28 cellular contexts compared by ENCODE assay signal in the genomic region with DNA sequence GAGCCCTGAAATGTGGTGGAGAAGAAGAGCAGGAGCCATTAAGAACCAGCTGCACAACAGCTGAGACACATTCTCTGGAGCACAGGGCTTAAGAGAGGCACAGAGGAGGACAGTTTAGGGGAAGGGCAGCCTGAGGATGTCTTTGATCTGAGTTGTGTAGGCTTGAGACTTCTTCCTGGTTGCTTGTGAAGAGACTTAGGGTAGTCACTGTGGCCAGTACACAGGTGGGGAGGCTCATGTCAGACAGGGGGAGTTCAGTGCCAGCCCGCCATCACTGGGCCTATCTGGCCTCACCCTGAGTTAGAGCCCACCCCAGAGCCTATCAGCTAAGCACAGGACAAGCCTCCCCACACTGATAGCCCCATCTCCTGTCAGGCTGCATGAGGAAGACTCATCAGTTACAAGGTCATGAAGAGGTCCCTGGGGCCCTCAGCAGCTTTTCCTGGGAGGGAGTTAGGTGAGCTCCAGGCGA. TPM values are rescaled to one million over a fixed set of nuclear protein-coding genes. Genes with fewer than 3 reads are reported as not detected.
"Had no signal": no experiment of that assay in that cellular context is flagged by ENCODE, and none has a peak within 500 bp of the region (broad histone marks: within the 10 kb centered on the region; RNA-seq: fewer than 3 reads in every experiment).

No MANE protein-coding gene starts in this region.

- H3K27ac Mint-ChIP-seq: activated CD4-positive, alpha-beta memory T cell treated with anti-CD3 and anti-CD28 coated beads for 36 hours; activated CD4-positive, alpha-beta T cell treated with anti-CD3 and anti-CD28 coated beads, Interleukin-2, amount 10 ng/mL, durations not matched to agents 24 days and 14 days; activated naive CD4-positive, alpha-beta T cell treated with anti-CD3 and anti-CD28 coated beads, Interleukin-2, amount 50 U/mL, for 24 hours; activated T-helper 17 cell treated with anti-CD3 and anti-CD28 coated beads, Interleukin-2, amount 50 U/mL, for 72 hours; memory B cell; natural killer cell; T-helper 2 cell treated with Interferon-gamma antibody and Interleukin-4, amounts not matched to agents 5 μg/mL and 100 μg/mL, for 36 hours had no signal

- H3K27me3 ChIP-seq: esophagus squamous epithelium, heart right ventricle, spleen, uterus had no signal

- H3K9me3 Mint-ChIP-seq: activated CD4-positive, alpha-beta memory T cell treated with anti-CD3 and anti-CD28 coated beads for 36 hours; activated CD4-positive, alpha-beta T cell treated with anti-CD3 and anti-CD28 coated beads, Interleukin-2, amount 10 ng/mL, durations not matched to agents 24 days and 14 days; activated naive CD4-positive, alpha-beta T cell treated with anti-CD3 and anti-CD28 coated beads, Interleukin-2, amount 50 U/mL, for 24 hours; activated T-cell treated with anti-CD3 and anti-CD28 coated beads, Interleukin-2, amount 50 U/mL, for 4 hours; activated T-helper 17 cell treated with anti-CD3 and anti-CD28 coated beads, Interleukin-2, amount 50 U/mL, for 72 hours; memory B cell; natural killer cell; T-helper 2 cell treated with Interferon-gamma antibody and Interleukin-4, amounts not matched to agents 5 μg/mL and 100 μg/mL, for 36 hours had no signal

- H3K4me3 ChIP-seq: esophagus squamous epithelium, heart right ventricle, spleen, thoracic aorta, uterus had no signal

- H3K9me3 ChIP-seq: esophagus squamous epithelium, heart right ventricle, spleen, thoracic aorta, uterus had no signal

- H3K27me3 Mint-ChIP-seq: activated CD4-positive, alpha-beta memory T cell treated with anti-CD3 and anti-CD28 coated beads for 36 hours; activated CD4-positive, alpha-beta T cell treated with anti-CD3 and anti-CD28 coated beads, Interleukin-2, amount 10 ng/mL, durations not matched to agents 24 days and 14 days; activated naive CD4-positive, alpha-beta T cell treated with anti-CD3 and anti-CD28 coated beads, Interleukin-2, amount 50 U/mL, for 24 hours; activated T-helper 17 cell treated with anti-CD3 and anti-CD28 coated beads, Interleukin-2, amount 50 U/mL, for 72 hours; memory B cell had no signal

- FAIRE-seq: colon had no signal

- ATAC-seq: activated T-helper 17 cell treated with anti-CD3 and anti-CD28 coated beads, Interleukin-2, amount 50 U/mL, for 72 hours; heart right ventricle; natural killer cell; right cardiac atrium; stimulated activated naive CD8-positive, alpha-beta T cell treated with anti-CD3 and anti-CD28 coated beads, Interleukin-15, Interleukin-2, amounts not matched to agents 100 U/mL and 50 U/mL, for 24 hours had no signal

- H3K4me3 Mint-ChIP-seq: activated CD4-positive, alpha-beta memory T cell treated with anti-CD3 and anti-CD28 coated beads for 36 hours; activated CD4-positive, alpha-beta T cell treated with anti-CD3 and anti-CD28 coated beads, Interleukin-2, amount 10 ng/mL, durations not matched to agents 24 days and 14 days; activated naive CD4-positive, alpha-beta T cell treated with anti-CD3 and anti-CD28 coated beads, Interleukin-2, amount 50 U/mL, for 24 hours; activated T-cell treated with anti-CD3 and anti-CD28 coated beads, Interleukin-2, amount 50 U/mL, for 4 hours; activated T-helper 17 cell treated with anti-CD3 and anti-CD28 coated beads, Interleukin-2, amount 50 U/mL, for 72 hours; memory B cell; natural killer cell; T-helper 2 cell treated with Interferon-gamma antibody and Interleukin-4, amounts not matched to agents 5 μg/mL and 100 μg/mL, for 36 hours had no signal

- H3K4me1 ChIP-seq: uterus had no signal

- H3K36me3 Mint-ChIP-seq: activated CD4-positive, alpha-beta memory T cell treated with anti-CD3 and anti-CD28 coated beads for 36 hours; natural killer cell had no signal

- H3K4me1 Mint-ChIP-seq: activated CD4-positive, alpha-beta T cell treated with anti-CD3 and anti-CD28 coated beads, Interleukin-2, amount 10 ng/mL, durations not matched to agents 24 days and 14 days; activated naive CD4-positive, alpha-beta T cell treated with anti-CD3 and anti-CD28 coated beads, Interleukin-2, amount 50 U/mL, for 24 hours; activated T-helper 17 cell treated with anti-CD3 and anti-CD28 coated beads, Interleukin-2, amount 50 U/mL, for 72 hours; natural killer cell had no signal

- DNase-seq: activated CD4-positive, alpha-beta memory T cell treated with anti-CD3 and anti-CD28 coated beads for 36 hours; activated CD4-positive, alpha-beta T cell treated with anti-CD3 and anti-CD28 coated beads, Interleukin-2, amount 10 ng/mL, durations not matched to agents 24 days and 14 days; activated CD4-positive, CD25-positive, alpha-beta regulatory T cell treated with anti-CD3 and anti-CD28 coated beads, Interleukin-2, amount 50 U/mL, for 72 hours; activated CD8-positive, alpha-beta memory T cell treated with anti-CD3 and anti-CD28 coated beads, Interleukin-2, amount 50 U/mL, for 4 hours; activated gamma-delta T cell treated with Interleukin-2 at 50 U/mL for 16 hours; activated T-cell treated with anti-CD3 and anti-CD28 coated beads, Interleukin-2, amount 50 U/mL, for 4 hours; anterior cingulate cortex; dermis blood vessel endothelial cell; effector CD4-positive, alpha-beta T cell; esophagus squamous epithelium; foreskin melanocyte; heart right ventricle; midbrain; natural killer cell; posterior cingulate gyrus; right cardiac atrium; spleen; stimulated activated naive CD8-positive, alpha-beta T cell treated with anti-CD3 and anti-CD28 coated beads, Interleukin-15, Interleukin-2, amounts not matched to agents 100 U/mL and 50 U/mL, for 24 hours; T-helper 1 cell; trophoblast cell; uterus; WERI-Rb-1 had no signal

- H3K36me3 ChIP-seq: esophagus squamous epithelium, thoracic aorta, uterus, WERI-Rb-1 had no signal

- H3K27ac ChIP-seq: esophagus squamous epithelium, heart right ventricle, spleen, thoracic aorta, uterus, WERI-Rb-1 had no signal

RNA-seq across cellular contexts. Expression of a gene that starts 56.5 kb away (rescaled TPM):
- total RNA-seq: activated CD4-positive, alpha-beta memory T cell treated with anti-CD3 and anti-CD28 coated beads for 36 hours; activated T-helper 17 cell treated with anti-CD3 and anti-CD28 coated beads, Interleukin-2, amount 50 U/mL, for 72 hours; natural killer cell had no signal
